8 cellular contexts compared by ENCODE assay signal in genomic region chr15:52005748-52006701, GRCh38. TPM values are rescaled to one million over a fixed set of nuclear protein-coding genes. Genes with fewer than 3 reads are reported as not detected.
A peak's percentile ranks its signal among the peaks of the same experiment; 100 is the strongest.
DNase-seq lines count a peak whose midpoint lies in the region; ATAC-seq and TF ChIP-seq lines count a peak whose summit lies in the region.

No MANE protein-coding gene starts in this region.

- ATAC-seq in HG03097 (IDR thresholded peaks at IDR 0.05; ENCODE audit: low FRiP score, unreplicated experiment) (peak; percentile 56), gastrocnemius medialis (peak; percentile 43 to 61)
- ATAC-seq in activated T-helper 17 cell treated with anti-CD3 and anti-CD28 coated beads, Interleukin-2, amount 50 U/mL, for 72 hours (replicated peaks): peak; percentile 94

- intact Hi-C loops in gastrocnemius medialis (cut with DNase I; ENCODE audit: low total_unique reads) (no loop called here), tibial artery (cut with DNase I; ENCODE audit: low total_unique reads) (no loop called here)

- in situ Hi-C loops in gastrocnemius medialis (cut with MboI; ENCODE audit: low sequenced_read_pairs in 4 of 4): no loop called here

- no peaks in the 10 kb centered on the region for H3K27me3 Mint-ChIP-seq in activated T-helper 17 cell treated with anti-CD3 and anti-CD28 coated beads, Interleukin-2, amount 50 U/mL, for 72 hours

- H3K27me3 ChIP-seq in gastrocnemius medialis (no peaks in the 10 kb centered on the region), tibial artery (no peaks in the 10 kb centered on the region)

- peak; percentile 47 for DNase-seq in stimulated activated CD4-positive, alpha-beta T cell treated with anti-CD3 and anti-CD28 coated beads, Interleukin-1b, Interleukin-23, amount 100 ng/mL, for 48 hours
- no peak for DNase-seq in stimulated activated CD4-positive, alpha-beta T cell treated with anti-CD3 and anti-CD28 coated beads, Interleukin-4, amount 100 ng/mL, for 1 hour
- DNase-seq in gastrocnemius medialis: no peak
- DNase-seq in T1000 (lab: John Stamatoyannopoulos, UW): no peak
- no peak for DNase-seq in DMS79 treated with DMSO at 0.1 percent for 48 hours (lab: John Stamatoyannopoulos, UW)
- DNase-seq in tibial artery: no peak

- H3K27ac Mint-ChIP-seq in activated T-helper 17 cell treated with anti-CD3 and anti-CD28 coated beads, Interleukin-2, amount 50 U/mL, for 72 hours: peak overlapping the region; percentile 85

- H3K36me3 ChIP-seq in gastrocnemius medialis (no peaks in the 10 kb centered on the region), tibial artery (no peaks in the 10 kb centered on the region)

- TF ChIP-seq CTCF in gastrocnemius medialis (IDR thresholded peaks at IDR 0.05 in 4 of 5, conservative IDR thresholded peaks at IDR 0.05 in 1 of 5) (no peak), tibial artery (IDR thresholded peaks at IDR 0.05) (no peak)

- H3K27ac ChIP-seq in gastrocnemius medialis (peak overlapping the region in 3 of 4 donors; percentile 29 to 67 (median 56)), tibial artery (no peak overlapping the region)

- no peaks in the 10 kb centered on the region for H3K36me3 Mint-ChIP-seq in activated T-helper 17 cell treated with anti-CD3 and anti-CD28 coated beads, Interleukin-2, amount 50 U/mL, for 72 hours (ENCODE audit: low read depth)

- H3K4me1 Mint-ChIP-seq in activated T-helper 17 cell treated with anti-CD3 and anti-CD28 coated beads, Interleukin-2, amount 50 U/mL, for 72 hours: peaks cover 26% of the 10 kb centered on the region

- no peak overlapping the region for H3K4me3 ChIP-seq in gastrocnemius medialis
- no peak overlapping the region for H3K4me3 ChIP-seq in tibial artery

- H3K9me3 ChIP-seq in gastrocnemius medialis: no peaks in the 10 kb centered on the region
- no peaks in the 10 kb centered on the region for H3K9me3 ChIP-seq in tibial artery

- peak overlapping the region; percentile 64 for H3K4me3 Mint-ChIP-seq in activated T-helper 17 cell treated with anti-CD3 and anti-CD28 coated beads, Interleukin-2, amount 50 U/mL, for 72 hours

- peaks cover 0 to 20% of the 10 kb centered on the region in 2 donors for H3K4me1 ChIP-seq in gastrocnemius medialis
- H3K4me1 ChIP-seq in tibial artery: no peaks in the 10 kb centered on the region

- no peak for TF ChIP-seq POLR2A in gastrocnemius medialis (IDR thresholded peaks at IDR 0.05)

- no peaks in the 10 kb centered on the region for H3K9me3 Mint-ChIP-seq in activated T-helper 17 cell treated with anti-CD3 and anti-CD28 coated beads, Interleukin-2, amount 50 U/mL, for 72 hours

RNA-seq across cellular contexts. Expression of gene MAPK6, which starts 13.0 kb away (rescaled TPM):
- total RNA-seq in activated T-helper 17 cell treated with anti-CD3 and anti-CD28 coated beads, Interleukin-2, amount 50 U/mL, for 72 hours: 10 to 100 TPM; 36.5 to 62.3 TPM
- total RNA-seq in gastrocnemius medialis: 10 to 100 TPM; 47.6 to 84.4 (median 56.4) TPM

RNA-seq across cellular contexts. Expression of gene LEO1, which starts 34.4 kb away (rescaled TPM):
- total RNA-seq in activated T-helper 17 cell treated with anti-CD3 and anti-CD28 coated beads, Interleukin-2, amount 50 U/mL, for 72 hours: 10 to 100 TPM; 22.7 to 31.7 TPM
- total RNA-seq in gastrocnemius medialis: 10 to 100 TPM in 3 of 4 donors, 1 to 10 TPM in 1; 6.7 to 14.8 (median 11.7) TPM

Comparison
In these comparisons a context has a peak if more than half of its experiments do, and no peak if none do; other contexts are left out.
1. H3K27ac ChIP-seq: peak in gastrocnemius medialis (3 of 4); none in tibial artery (0 of 2).
2. Peak in every context shown above with its lines, with median percentiles within 50 percentile points of each other: ATAC-seq.